Comparison of ENCODE assay signal across 1 cellular context in genomic region chr11:111957663-111958415, GRCh38.
TF ChIP-seq lines count a peak whose summit lies in the region.

No MANE protein-coding gene starts in this region.

TF ChIP-seq in HEK293T, 16 proteins besides CTCF, POLR2A, EP300 and RAD21 (continued from another document):
- no peak for TF ChIP-seq HDGF (IDR thresholded peaks at IDR 0.05; ENCODE audit: borderline replicate concordance)
- TF ChIP-seq CTBP1 (IDR thresholded peaks at IDR 0.05; ENCODE audit: borderline replicate concordance): no peak
- no peak for TF ChIP-seq NFRKB (IDR thresholded peaks at IDR 0.05)
- TF ChIP-seq ELF4 (IDR thresholded peaks at IDR 0.05): no peak
